Comparison of ENCODE assay signal across 8 cellular contexts in genomic region chr5:146447734-146448380, GRCh38. TPM values are rescaled to one million over a fixed set of nuclear protein-coding genes. Genes with fewer than 3 reads are reported as not detected.
DNase-seq lines count a peak whose midpoint lies in the region; ATAC-seq and TF ChIP-seq lines count a peak whose summit lies in the region.

No MANE protein-coding gene starts in this region.

- H3K36me3 ChIP-seq in BE2C (peaks cover 5% of the 10 kb centered on the region), SJSA1 (peaks cover 14% of the 10 kb centered on the region), mucosa of rectum (ENCODE audit: control insufficient read depth in 2 of 2, insufficient read depth in 2 of 2, low read length in 2 of 2) (no peaks in the 10 kb centered on the region), transverse colon (no peaks in the 10 kb centered on the region)

- in situ Hi-C loops in transverse colon (cut with MboI; ENCODE audit: low pct_ligation_motif_present in 1 of 4, low pct_unique_long_range_greater_than_20kb in 1 of 4, low sequenced_read_pairs in 3 of 4): no loop called here

- TF ChIP-seq POLR2A in transverse colon (IDR thresholded peaks at IDR 0.05): no peak

- peaks cover 29% of the 10 kb centered on the region for H3K4me1 Mint-ChIP-seq in chondrocyte (ENCODE audit: low read depth)

- H3K9ac ChIP-seq in mucosa of rectum (ENCODE audit: low read depth in 1 of 2, low read length in 2 of 2): peak overlapping the region; percentile 95 to 97

- H3K4me3 Mint-ChIP-seq in chondrocyte (ENCODE audit: unreplicated experiment): peak overlapping the region; percentile 97

- H3K9me3 Mint-ChIP-seq in chondrocyte (ENCODE audit: low read depth): no peaks in the 10 kb centered on the region

- peaks cover 2% of the 10 kb centered on the region for H3K36me3 Mint-ChIP-seq in chondrocyte (ENCODE audit: low read depth)

- peak; percentile 3 for ATAC-seq in GM18873 (IDR thresholded peaks at IDR 0.05; ENCODE audit: low FRiP score, unreplicated experiment)
- peak; percentile 18 for ATAC-seq in HG03139 (IDR thresholded peaks at IDR 0.05; ENCODE audit: unreplicated experiment)

- H3K4me1 ChIP-seq in BE2C (no peaks in the 10 kb centered on the region; the same call in 1 of the 2 replicates), SJSA1 (replicated peaks) (peaks cover 12% of the 10 kb centered on the region), mucosa of rectum (ENCODE audit: control insufficient read depth in 2 of 2, insufficient read depth in 2 of 2, low read length in 2 of 2) (peaks cover 27 to 30% of the 10 kb centered on the region in 2 donors), transverse colon (peaks cover 19 to 51% (median 32%) of the 10 kb centered on the region in 4 donors)

- WGBS in transverse colon (ENCODE audit: low coverage in 1 of 2), 2 donors: 1 to 2% methylated on average over 11 to 20 of the region's 20 CpGs

- intact Hi-C loops in transverse colon (cut with DNase I; ENCODE audit: low total_unique reads): no loop called here

- no peaks in the 10 kb centered on the region for H3K27me3 Mint-ChIP-seq in chondrocyte (ENCODE audit: low read depth)

- H3K4me3 ChIP-seq in BE2C (ENCODE audit: low read depth, low read length) (peak overlapping the region; percentile 91), SJSA1 (peak overlapping the region; percentile 91), mucosa of rectum (ENCODE audit: low read length in 2 of 2) (peak overlapping the region; percentile 92 to 100), transverse colon (peak overlapping the region; percentile 92 to 97 (median 96))

- TF ChIP-seq EP300 in transverse colon (IDR thresholded peaks at IDR 0.05; ENCODE audit: low read depth): no peak

- H3K27me3 ChIP-seq in BE2C (no peaks in the 10 kb centered on the region), SJSA1 (replicated peaks) (no peaks in the 10 kb centered on the region), mucosa of rectum (ENCODE audit: control insufficient read depth in 2 of 2, insufficient read depth in 2 of 2, low read length in 2 of 2) (no peaks in the 10 kb centered on the region), transverse colon (no peaks in the 10 kb centered on the region)

- DNase-seq in BE2C (no peak), SJSA1 (ENCODE audit: low read depth in 1 of 2, low spot score in 2 of 2) (no peak), chondrocyte (ENCODE audit: low spot score) (no peak), transverse colon (peak; percentile 45), ecto neural progenitor cell (ENCODE audit: low spot score) (no peak)

- no peak for TF ChIP-seq CTCF in BE2C (IDR thresholded peaks at IDR 0.05; ENCODE audit: low read depth, low read length)
- TF ChIP-seq CTCF in chondrocyte (IDR thresholded peaks at IDR 0.05): no peak
- TF ChIP-seq CTCF in transverse colon (IDR thresholded peaks at IDR 0.05): no peak

- no peaks in the 10 kb centered on the region for H3K9me3 ChIP-seq in BE2C
- H3K9me3 ChIP-seq in SJSA1 (replicated peaks): no peaks in the 10 kb centered on the region
- H3K9me3 ChIP-seq in mucosa of rectum (ENCODE audit: control insufficient read depth in 2 of 2, low read length in 2 of 2): no peaks in the 10 kb centered on the region
- H3K9me3 ChIP-seq in transverse colon: no peaks in the 10 kb centered on the region

- peak overlapping the region; percentile 99 for H3K27ac Mint-ChIP-seq in chondrocyte (ENCODE audit: unreplicated experiment)

- H3K27ac ChIP-seq in SJSA1: peak overlapping the region; percentile 95
- H3K27ac ChIP-seq in mucosa of rectum (ENCODE audit: low read depth in 2 of 2, low read length in 2 of 2): peak overlapping the region; percentile 88 to 93
- H3K27ac ChIP-seq in transverse colon: peak overlapping the region; percentile 88 to 96 (median 94)

RNA-seq across cellular contexts. Expression of gene TCERG1, which starts 0.7 kb away (rescaled TPM):
- 56.6 TPM for polyA plus RNA-seq in BE2C (2012; ENCODE audit: insufficient read depth, insufficient read length, low read depth)
- 55.1 and 84.3 TPM in 2 replicates for total RNA-seq in SJSA1 (2014; rRNA removed; shearing (Covaris generic))
- total RNA-seq in chondrocyte (38.9 to 50.2 TPM (median 40.5 TPM) in 3 replicates), transverse colon (100 to 1,000 TPM in 3 of 4 donors, 10 to 100 TPM in 1; 63.9 to 117 (median 109) TPM)
